15 cellular contexts compared by ENCODE assay signal in genomic region chr20:1374246-1374645, GRCh38. TPM values are rescaled to one million over a fixed set of nuclear protein-coding genes. Genes with fewer than 3 reads are reported as not detected.
DNase-seq lines count a peak whose midpoint lies in the region; ATAC-seq and TF ChIP-seq lines count a peak whose summit lies in the region.
"Had no signal": no experiment of that assay in that cellular context is flagged by ENCODE, and none has a peak within 500 bp of the region (broad histone marks: within the 10 kb centered on the region; RNA-seq: fewer than 3 reads in every experiment).

No MANE protein-coding gene starts in this region.

- H3K4me1 Mint-ChIP-seq in activated T-cell treated with anti-CD3 and anti-CD28 coated beads, Interleukin-2, amount 50 U/mL, for 72 hours (ENCODE audit: low read depth): peaks cover 69% of the 10 kb centered on the region

- H3K4me1 ChIP-seq in right atrium auricular region (peaks cover 0 to 83% of the 10 kb centered on the region in 2 donors), thyroid gland (peaks cover 75 to 89% of the 10 kb centered on the region in 2 donors)

- no peak for TF ChIP-seq POLR2A in thyroid gland (IDR thresholded peaks at IDR 0.05)

- intact Hi-C loops in thyroid gland (cut with DNase I): no loop called here

- H3K27me3 ChIP-seq in right atrium auricular region (no peaks in the 10 kb centered on the region), thyroid gland (no peaks in the 10 kb centered on the region)

- H3K36me3 ChIP-seq in right atrium auricular region: peaks cover 15% of the 10 kb centered on the region
- H3K36me3 ChIP-seq in thyroid gland: peaks cover 0 to 6% of the 10 kb centered on the region in 2 donors

- no peak overlapping the region for H3K4me3 ChIP-seq in right atrium auricular region
- H3K4me3 ChIP-seq in thyroid gland (replicated peaks in 1 of 3): no peak overlapping the region

- H3K36me3 Mint-ChIP-seq in activated T-cell treated with anti-CD3 and anti-CD28 coated beads, Interleukin-2, amount 50 U/mL, for 72 hours (ENCODE audit: insufficient read depth in 2 of 2): peaks cover 8 to 33% of the 10 kb centered on the region in 2 donors

- H3K4me3 Mint-ChIP-seq in activated T-cell treated with anti-CD3 and anti-CD28 coated beads, Interleukin-2, amount 50 U/mL, for 72 hours: no peak overlapping the region
- H3K4me3 Mint-ChIP-seq: activated naive CD8-positive, alpha-beta T cell treated with anti-CD3 and anti-CD28 coated beads, Interleukin-2, amount 10 ng/mL, durations not matched to agents 7 days and 5 days; WTC11 had no signal

- no peak for DNase-seq in activated T-cell treated with anti-CD3 and anti-CD28 coated beads, Interleukin-2, amount 50 U/mL, for 72 hours
- DNase-seq in activated T-cell treated with anti-CD3 and anti-CD28 coated beads, Interleukin-2, amount 50 U/mL, for 1 hour: no peak
- DNase-seq in dermis blood vessel endothelial cell (peak; percentile 73), right atrium auricular region (ENCODE audit: low spot score) (no peak), thyroid gland (no peak)
- DNase-seq: activated naive CD8-positive, alpha-beta T cell treated with anti-CD3 and anti-CD28 coated beads, Interleukin-2, amount 10 ng/mL, durations not matched to agents 7 days and 5 days; NCI-H2081; NCI-H748 treated with DMSO at 0.1 percent for 48 hours; stimulated activated CD4-positive, alpha-beta T cell treated with anti-CD3 and anti-CD28 coated beads, Interleukin-15, amount 100 ng/mL, for 24 hours; SW 1271 had no signal

- H3K27ac Mint-ChIP-seq in activated T-cell treated with anti-CD3 and anti-CD28 coated beads, Interleukin-2, amount 50 U/mL, for 72 hours: peak overlapping the region; percentile 43
- H3K27ac Mint-ChIP-seq: activated naive CD8-positive, alpha-beta T cell treated with anti-CD3 and anti-CD28 coated beads, Interleukin-2, amount 10 ng/mL, durations not matched to agents 7 days and 5 days; WTC11 had no signal

- WGBS in thyroid gland, 2 donors: 60 to 76% methylated on average over 2 of the region's 2 CpGs

- H3K9me3 ChIP-seq in right atrium auricular region: no peaks in the 10 kb centered on the region
- H3K9me3 ChIP-seq in thyroid gland: no peaks in the 10 kb centered on the region

- TF ChIP-seq CTCF in right atrium auricular region (IDR thresholded peaks at IDR 0.05): peak in 1 of 2 donors; percentile 28
- TF ChIP-seq CTCF in thyroid gland (IDR thresholded peaks at IDR 0.05): no peak

- no peaks in the 10 kb centered on the region for H3K27me3 Mint-ChIP-seq in activated T-cell treated with anti-CD3 and anti-CD28 coated beads, Interleukin-2, amount 50 U/mL, for 72 hours (ENCODE audit: low read depth)
- H3K27me3 Mint-ChIP-seq: activated naive CD8-positive, alpha-beta T cell treated with anti-CD3 and anti-CD28 coated beads, Interleukin-2, amount 10 ng/mL, durations not matched to agents 7 days and 5 days had no signal

- H3K9me3 Mint-ChIP-seq in activated T-cell treated with anti-CD3 and anti-CD28 coated beads, Interleukin-2, amount 50 U/mL, for 72 hours: no peaks in the 10 kb centered on the region
- H3K9me3 Mint-ChIP-seq: activated naive CD8-positive, alpha-beta T cell treated with anti-CD3 and anti-CD28 coated beads, Interleukin-2, amount 10 ng/mL, durations not matched to agents 7 days and 5 days; WTC11 had no signal

- ATAC-seq in activated T-cell treated with anti-CD3 and anti-CD28 coated beads, Interleukin-2, amount 50 U/mL, for 72 hours (replicated peaks in 1 of 2): no peak
- ATAC-seq in activated CD4-positive, CD25-positive, alpha-beta regulatory T cell treated with anti-CD3 and anti-CD28 coated beads, Interleukin-2, amount 50 U/mL, for 24 hours: no peak
- ATAC-seq in HG03354 (IDR thresholded peaks at IDR 0.05; ENCODE audit: poor library complexity, severe bottlenecking, unreplicated experiment): no peak
- ATAC-seq in HG03565 (IDR thresholded peaks at IDR 0.05; ENCODE audit: unreplicated experiment): no peak
- ATAC-seq: esophagus mucosa, WTC11 had no signal

- H3K27ac ChIP-seq in right atrium auricular region (peak overlapping the region; percentile 28 to 39), thyroid gland (peak overlapping the region in 2 of 3 donors; percentile 37 to 70)

RNA-seq across cellular contexts. Expression of gene FKBP1A, which starts 18.6 kb away (rescaled TPM):
- total RNA-seq in activated T-cell treated with anti-CD3 and anti-CD28 coated beads, Interleukin-2, amount 50 U/mL, for 72 hours: 100 to 1,000 TPM; 228 to 278 TPM
- 269 and 390 TPM in 2 replicates for total RNA-seq in dermis blood vessel endothelial cell
- 10 to 100 TPM; 73.5 to 98.7 TPM for total RNA-seq in right atrium auricular region
- 100 to 1,000 TPM; 142 to 272 (median 189) TPM for total RNA-seq in thyroid gland

RNA-seq across cellular contexts. Expression of gene SDCBP2, which starts 45.3 kb away (rescaled TPM):
- total RNA-seq in activated T-cell treated with anti-CD3 and anti-CD28 coated beads, Interleukin-2, amount 50 U/mL, for 72 hours: 10 to 100 TPM; 11.0 to 11.5 TPM
- 4.6 and 6.0 TPM in 2 replicates for total RNA-seq in dermis blood vessel endothelial cell
- 1 to 10 TPM; 2.9 to 3.9 TPM for total RNA-seq in right atrium auricular region
- 10 to 100 TPM; 18.0 to 37.6 (median 34.7) TPM for total RNA-seq in thyroid gland
